In genomic region chr5:23820764-23821471, GRCh38 we compare ENCODE assay signal across 8 cellular contexts.
DNase-seq lines count a peak whose midpoint lies in the region; ATAC-seq and TF ChIP-seq lines count a peak whose summit lies in the region.

No MANE protein-coding gene starts in this region.

- H3K27me3 ChIP-seq in dorsolateral prefrontal cortex: peaks cover 0 to 2% (median 0%) of the 10 kb centered on the region in 45 donors
- no peaks in the 10 kb centered on the region for H3K27me3 ChIP-seq in prostate gland (replicated peaks; ENCODE audit: insufficient read depth)

- DNase-seq in NCI-H1436 (lab: John Stamatoyannopoulos, UW): peak; percentile 27
- no peak for DNase-seq in NCI-H1436 treated with DMSO at 0.1 percent for 48 hours (lab: John Stamatoyannopoulos, UW)
- peak; percentile 72 for DNase-seq in NCI-H69 (lab: John Stamatoyannopoulos, UW)
- no peak for DNase-seq in dorsolateral prefrontal cortex
- DNase-seq in prostate gland (ENCODE audit: low spot score): no peak
- no peak for DNase-seq in activated CD8-positive, alpha-beta memory T cell treated with anti-CD3 and anti-CD28 coated beads, Interleukin-2, amount 50 U/mL, for 4 hours

- no peak overlapping the region for H3K4me3 ChIP-seq in dorsolateral prefrontal cortex
- no peak overlapping the region for H3K4me3 ChIP-seq in prostate gland

- H3K4me1 ChIP-seq in prostate gland (replicated peaks): no peaks in the 10 kb centered on the region

- H3K27ac ChIP-seq in dorsolateral prefrontal cortex (no peak overlapping the region), prostate gland (no peak overlapping the region)

- no peak for TF ChIP-seq POLR2A in prostate gland (IDR thresholded peaks at IDR 0.05)

- no peak for ATAC-seq in HG02981 (IDR thresholded peaks at IDR 0.05; ENCODE audit: unreplicated experiment)
- no peak for ATAC-seq in GM18502 (IDR thresholded peaks at IDR 0.05; ENCODE audit: poor library complexity, unreplicated experiment)

- intact Hi-C loops in dorsolateral prefrontal cortex (cut with DNase I): loop anchor here in 1 of 2 donors (10.0 kb wide), 1 partner anchor 294 kb away; no protein-coding TSS in a partner anchor
- intact Hi-C loops in prostate gland (cut with DNase I): no loop called here

- peak in 52 of 56 donors; percentile 13 to 62 (median 40) for TF ChIP-seq CTCF in dorsolateral prefrontal cortex (IDR thresholded peaks at IDR 0.05 in 54 of 56, conservative IDR thresholded peaks at IDR 0.05 in 2 of 56; ENCODE audit: low read depth in 1 of 56, partially characterized antibody in 56 of 56)
- TF ChIP-seq CTCF in prostate gland (IDR thresholded peaks at IDR 0.05): peak in 3 of 4 experiments; percentile 11 to 27 (median 17)

- 50% methylated on average over 5 of the region's 5 CpGs for WGBS in prostate gland

- no peaks in the 10 kb centered on the region for H3K36me3 ChIP-seq in prostate gland

- no peaks in the 10 kb centered on the region for H3K9me3 ChIP-seq in prostate gland

Comparison
In these comparisons a context has a peak if more than half of its experiments do, and no peak if none do; other contexts are left out.
1. DNase-seq: peak in NCI-H1436 (single experiment) and NCI-H69 (single experiment); none in NCI-H1436 treated with DMSO at 0.1 percent for 48 hours (single experiment), dorsolateral prefrontal cortex (0 of 10), prostate gland (single experiment) and activated CD8-positive, alpha-beta memory T cell treated with anti-CD3 and anti-CD28 coated beads, Interleukin-2, amount 50 U/mL, for 4 hours (single experiment).